In the genomic region with DNA sequence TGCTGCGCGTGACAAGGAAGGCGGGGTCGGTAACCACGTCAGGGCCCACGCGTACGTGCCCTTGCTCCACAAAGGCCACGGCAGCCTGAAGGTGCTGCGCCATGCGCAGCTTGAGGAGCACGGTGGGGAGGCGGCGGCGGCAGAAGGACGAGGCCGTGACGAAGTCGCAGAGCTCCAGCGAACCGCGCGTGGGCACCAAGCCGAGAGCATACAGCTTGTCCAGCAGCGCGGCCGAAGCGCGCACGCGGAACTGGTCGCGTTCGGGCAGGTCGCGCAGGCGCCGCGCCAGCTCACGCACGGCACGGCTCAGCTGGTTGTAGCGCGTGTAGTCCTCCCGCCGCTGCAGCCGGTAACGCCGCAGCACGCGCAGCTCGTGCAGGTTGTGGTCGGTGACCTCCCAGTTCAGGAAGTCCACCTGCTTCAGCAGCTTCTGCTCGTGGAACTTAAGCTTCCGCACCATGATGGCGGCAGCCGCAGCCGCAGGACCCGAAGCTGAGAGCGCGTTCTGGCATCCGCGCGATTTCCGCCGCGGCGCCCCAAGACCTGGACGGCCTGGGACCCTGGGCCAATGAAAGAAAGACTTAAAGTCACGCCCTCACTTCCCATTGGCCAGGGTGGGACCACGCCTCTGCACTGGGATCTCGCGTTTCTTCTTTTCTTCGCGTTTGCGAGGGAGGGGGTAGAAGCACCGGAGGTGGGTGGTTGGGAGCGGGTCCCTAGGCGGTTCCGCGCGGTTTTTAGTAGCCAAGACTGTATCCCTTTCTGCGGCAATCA, we compare ENCODE assay signal across 8 cellular contexts. TPM values are rescaled to one million over a fixed set of nuclear protein-coding genes. Genes with fewer than 3 reads are reported as not detected.
A peak's percentile ranks its signal among the peaks of the same experiment; 100 is the strongest.
DNase-seq lines count a peak whose midpoint lies in the region; ATAC-seq lines count a peak whose summit lies in the region.

A gene with protein sequence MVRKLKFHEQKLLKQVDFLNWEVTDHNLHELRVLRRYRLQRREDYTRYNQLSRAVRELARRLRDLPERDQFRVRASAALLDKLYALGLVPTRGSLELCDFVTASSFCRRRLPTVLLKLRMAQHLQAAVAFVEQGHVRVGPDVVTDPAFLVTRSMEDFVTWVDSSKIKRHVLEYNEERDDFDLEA (minus strand): TSS at position 516 of the 774 bp plus-strand sequence. CDS start 56 bp downstream, at position 460.

- H3K27ac Mint-ChIP-seq in effector memory CD8-positive, alpha-beta T cell = peak within 1 kb of the TSS; percentile 91 to 94
- peak within 1 kb of the TSS; percentile 93 for H3K27ac Mint-ChIP-seq in memory B cell

- H3K36me3 Mint-ChIP-seq in effector memory CD8-positive, alpha-beta T cell (ENCODE audit: insufficient read depth) = peaks cover 27% of the 10 kb centered on the region
- H3K36me3 Mint-ChIP-seq in memory B cell = peaks cover 5% of the 10 kb centered on the region

- ATAC-seq in GM21360 (IDR thresholded peaks at IDR 0.05; ENCODE audit: unreplicated experiment) = peak; percentile 85
- peak; percentile 88 for ATAC-seq in effector memory CD8-positive, alpha-beta T cell (replicated peaks)
- peak; percentile 88 for ATAC-seq in memory B cell (ENCODE audit: low read depth)

- peak within 1 kb of the TSS; percentile 88 to 91 for H3K4me3 Mint-ChIP-seq in effector memory CD8-positive, alpha-beta T cell
- H3K4me3 Mint-ChIP-seq in memory B cell = peak within 1 kb of the TSS; percentile 92

- H3K9me3 Mint-ChIP-seq in effector memory CD8-positive, alpha-beta T cell = no peaks in the 10 kb centered on the region
- no peaks in the 10 kb centered on the region for H3K9me3 Mint-ChIP-seq in memory B cell

- DNase-seq in COLO668 (lab: John Stamatoyannopoulos, UW; ENCODE audit: unreplicated experiment) (peak; percentile 97), HT1080 (ENCODE audit: low read depth) (peak; percentile 97), NOMO-1 treated with DMSO at 0.1 percent for 48 hours (lab: John Stamatoyannopoulos, UW; ENCODE audit: unreplicated experiment) (peak; percentile 98), memory B cell (ENCODE audit: low spot score in 2 of 2) (peak; percentile 83 to 89)
- peak; percentile 87 to 90 for DNase-seq in activated CD8-positive, alpha-beta memory T cell treated with anti-CD3 and anti-CD28 coated beads for 4 hours (ENCODE audit: low read depth in 2 of 2)
- peak; percentile 90 to 92 (median 90) for DNase-seq in effector memory CD8-positive, alpha-beta T cell
- DNase-seq in stimulated activated CD8-positive, alpha-beta memory T cell treated with anti-CD3 and anti-CD28 coated beads, Interleukin-12 subunit alpha, Interleukin-12 subunit beta, amount 100 ng/mL, for 24 hours (ENCODE audit: extremely low read depth) = peak; percentile 77

- H3K27me3 Mint-ChIP-seq in effector memory CD8-positive, alpha-beta T cell = no peaks in the 10 kb centered on the region
- H3K27me3 Mint-ChIP-seq in memory B cell = no peaks in the 10 kb centered on the region

- H3K4me1 Mint-ChIP-seq in effector memory CD8-positive, alpha-beta T cell (ENCODE audit: low read depth in 2 of 2) = peaks cover 33 to 34% of the 10 kb centered on the region in 2 donors
- peaks cover 36% of the 10 kb centered on the region for H3K4me1 Mint-ChIP-seq in memory B cell

RNA-seq across cellular contexts. Expression of the gene that starts here (rescaled TPM):
- total RNA-seq in HT1080 (2014; rRNA removed; shearing (Covaris generic)) = 189 and 195 TPM in 2 replicates
- 149 and 164 TPM in 2 replicates for polyA plus RNA-seq in HT1080 (2015; cell fraction: cytosol; rRNA removed)
- 66.4 and 76.0 TPM in 2 replicates for polyA plus RNA-seq in HT1080 (2015; cell fraction: nucleus; rRNA removed)

Comparison
In these comparisons a context has a peak if more than half of its experiments do, and no peak if none do; other contexts are left out.
1. Peak in every context shown above with its lines: DNase-seq and ATAC-seq.